In the genomic region with DNA sequence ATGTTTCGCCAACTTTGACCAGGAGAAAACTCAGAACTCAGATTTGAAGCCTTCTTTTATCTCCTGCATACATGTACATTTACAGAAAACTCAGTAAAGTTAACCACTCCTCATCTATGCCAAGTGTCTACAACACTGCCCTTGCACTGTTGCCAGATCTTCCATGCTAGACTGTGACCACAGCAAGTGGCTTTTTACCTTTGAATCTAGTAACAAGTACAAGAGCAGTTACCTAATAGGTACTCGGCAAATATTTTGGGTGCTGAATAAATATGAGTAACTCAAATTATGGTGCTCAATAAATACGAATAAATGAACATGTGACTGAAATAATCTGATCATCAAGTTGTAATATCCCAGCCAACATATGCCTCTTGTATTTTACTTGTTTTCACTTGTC, we compare ENCODE assay signal across 1 cellular context.
TF ChIP-seq lines count a peak whose summit lies in the region.

No MANE protein-coding gene starts in this region.

TF ChIP-seq in liver, 16 proteins besides CTCF, POLR2A, EP300 and RAD21 (continued from another document):
- TF ChIP-seq, protein P1, sequence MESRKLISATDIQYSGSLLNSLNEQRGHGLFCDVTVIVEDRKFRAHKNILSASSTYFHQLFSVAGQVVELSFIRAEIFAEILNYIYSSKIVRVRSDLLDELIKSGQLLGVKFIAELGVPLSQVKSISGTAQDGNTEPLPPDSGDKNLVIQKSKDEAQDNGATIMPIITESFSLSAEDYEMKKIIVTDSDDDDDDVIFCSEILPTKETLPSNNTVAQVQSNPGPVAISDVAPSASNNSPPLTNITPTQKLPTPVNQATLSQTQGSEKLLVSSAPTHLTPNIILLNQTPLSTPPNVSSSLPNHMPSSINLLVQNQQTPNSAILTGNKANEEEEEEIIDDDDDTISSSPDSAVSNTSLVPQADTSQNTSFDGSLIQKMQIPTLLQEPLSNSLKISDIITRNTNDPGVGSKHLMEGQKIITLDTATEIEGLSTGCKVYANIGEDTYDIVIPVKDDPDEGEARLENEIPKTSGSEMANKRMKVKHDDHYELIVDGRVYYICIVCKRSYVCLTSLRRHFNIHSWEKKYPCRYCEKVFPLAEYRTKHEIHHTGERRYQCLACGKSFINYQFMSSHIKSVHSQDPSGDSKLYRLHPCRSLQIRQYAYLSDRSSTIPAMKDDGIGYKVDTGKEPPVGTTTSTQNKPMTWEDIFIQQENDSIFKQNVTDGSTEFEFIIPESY (IDR thresholded peaks at IDR 0.05) = peak; percentile 58
- no peak for TF ChIP-seq ATF3 (IDR thresholded peaks at IDR 0.05)
- TF ChIP-seq EGR1 (IDR thresholded peaks at IDR 0.05; ENCODE audit: low read depth in 2 of 2) = no peak
- TF ChIP-seq FOXA2 (IDR thresholded peaks at IDR 0.05) = peak; percentile 74
- TF ChIP-seq FOXA1 (IDR thresholded peaks at IDR 0.05) = peak; percentile 66
- TF ChIP-seq MAX (IDR thresholded peaks at IDR 0.05) = peak; percentile 68
- TF ChIP-seq TAF1 (conservative IDR thresholded peaks at IDR 0.05) = no peak
- TF ChIP-seq HNF4G (IDR thresholded peaks at IDR 0.05) = peak; percentile 37
- TF ChIP-seq, protein P2, sequence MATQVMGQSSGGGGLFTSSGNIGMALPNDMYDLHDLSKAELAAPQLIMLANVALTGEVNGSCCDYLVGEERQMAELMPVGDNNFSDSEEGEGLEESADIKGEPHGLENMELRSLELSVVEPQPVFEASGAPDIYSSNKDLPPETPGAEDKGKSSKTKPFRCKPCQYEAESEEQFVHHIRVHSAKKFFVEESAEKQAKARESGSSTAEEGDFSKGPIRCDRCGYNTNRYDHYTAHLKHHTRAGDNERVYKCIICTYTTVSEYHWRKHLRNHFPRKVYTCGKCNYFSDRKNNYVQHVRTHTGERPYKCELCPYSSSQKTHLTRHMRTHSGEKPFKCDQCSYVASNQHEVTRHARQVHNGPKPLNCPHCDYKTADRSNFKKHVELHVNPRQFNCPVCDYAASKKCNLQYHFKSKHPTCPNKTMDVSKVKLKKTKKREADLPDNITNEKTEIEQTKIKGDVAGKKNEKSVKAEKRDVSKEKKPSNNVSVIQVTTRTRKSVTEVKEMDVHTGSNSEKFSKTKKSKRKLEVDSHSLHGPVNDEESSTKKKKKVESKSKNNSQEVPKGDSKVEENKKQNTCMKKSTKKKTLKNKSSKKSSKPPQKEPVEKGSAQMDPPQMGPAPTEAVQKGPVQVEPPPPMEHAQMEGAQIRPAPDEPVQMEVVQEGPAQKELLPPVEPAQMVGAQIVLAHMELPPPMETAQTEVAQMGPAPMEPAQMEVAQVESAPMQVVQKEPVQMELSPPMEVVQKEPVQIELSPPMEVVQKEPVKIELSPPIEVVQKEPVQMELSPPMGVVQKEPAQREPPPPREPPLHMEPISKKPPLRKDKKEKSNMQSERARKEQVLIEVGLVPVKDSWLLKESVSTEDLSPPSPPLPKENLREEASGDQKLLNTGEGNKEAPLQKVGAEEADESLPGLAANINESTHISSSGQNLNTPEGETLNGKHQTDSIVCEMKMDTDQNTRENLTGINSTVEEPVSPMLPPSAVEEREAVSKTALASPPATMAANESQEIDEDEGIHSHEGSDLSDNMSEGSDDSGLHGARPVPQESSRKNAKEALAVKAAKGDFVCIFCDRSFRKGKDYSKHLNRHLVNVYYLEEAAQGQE (IDR thresholded peaks at IDR 0.05) = no peak
- peak; percentile 41 for TF ChIP-seq SP1 (IDR thresholded peaks at IDR 0.05)
TF ChIP-seq in liver: peak in this region for 10.
